Comparison of ENCODE assay signal across 29 cellular contexts in the genomic region with DNA sequence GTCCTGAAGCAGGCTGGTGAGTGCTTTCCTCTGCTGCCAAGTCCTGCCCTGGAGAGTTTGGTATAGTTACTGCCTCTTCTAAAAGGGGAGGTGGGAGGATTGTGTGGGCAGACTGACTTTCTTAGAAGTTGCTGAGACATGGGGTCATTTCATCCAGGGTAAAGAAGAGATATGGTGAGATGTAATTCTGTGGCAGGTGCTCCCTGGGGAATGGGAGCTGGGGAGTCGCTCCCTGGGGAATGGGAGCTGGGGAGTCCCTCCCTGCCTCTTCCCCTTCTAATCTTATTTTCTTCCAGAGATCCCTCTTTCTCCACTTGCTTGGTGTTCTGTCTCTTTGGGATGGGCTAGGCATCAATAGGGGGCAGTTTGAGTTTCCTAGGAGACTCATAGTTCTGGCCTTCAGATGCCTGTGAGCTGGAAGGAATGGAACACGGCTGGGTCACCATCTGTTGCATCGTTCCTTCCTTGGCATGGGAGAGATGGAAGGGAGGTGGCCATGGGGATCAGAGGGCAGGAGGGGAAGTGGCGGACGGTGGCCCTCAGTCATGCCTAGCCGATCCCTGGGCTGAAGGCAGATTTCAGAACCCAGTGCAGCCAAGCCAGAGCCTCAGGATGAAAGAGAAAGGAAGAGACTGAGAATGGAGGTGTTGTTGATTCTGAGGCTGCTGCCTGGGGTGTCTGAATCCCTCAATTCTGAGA. TPM values are rescaled to one million over a fixed set of nuclear protein-coding genes. Genes with fewer than 3 reads are reported as not detected.
DNase-seq lines count a peak whose midpoint lies in the region; ATAC-seq and TF ChIP-seq lines count a peak whose summit lies in the region.
"Had no signal": no experiment of that assay in that cellular context is flagged by ENCODE, and none has a peak within 500 bp of the region (broad histone marks: within the 10 kb centered on the region; RNA-seq: fewer than 3 reads in every experiment).

No MANE protein-coding gene starts in this region.

- 93% methylated on average over 6 of the region's 6 CpGs for WGBS in right lobe of liver (ENCODE audit: insufficient coverage, low coverage, low lambda C conversion rate, missing lambda C conversion rate)

- TF ChIP-seq POLR2A in right lobe of liver (IDR thresholded peaks at IDR 0.05): no peak

- ATAC-seq in right lobe of liver (no peak), GM19463 (IDR thresholded peaks at IDR 0.05; ENCODE audit: unreplicated experiment) (no peak)
- no peak for ATAC-seq in stimulated activated naive B cell treated with anti-CD40 and anti-IgM and Interleukin-4, amounts not matched to agents 10 μg/mL and 1 μg/mL and 100 μg/mL, for 72 hours (replicated peaks)
- ATAC-seq: activated CD8-positive, alpha-beta T cell treated with anti-CD3 and anti-CD28 coated beads for 36 hours; activated T-helper 17 cell treated with anti-CD3 and anti-CD28 coated beads, Interleukin-2, amount 50 U/mL, for 72 hours; gastroesophageal sphincter; left cardiac atrium; natural killer cell treated with Interleukin-12 subunit alpha and Interleukin-12 subunit beta and Interleukin-15 and Interleukin-18, amount 100 ng/mL, for 72 hours; Right ventricle myocardium inferior; SK-N-SH treated with all-trans-retinoic acid at 6 μM for 48 hours had no signal

- no peaks in the 10 kb centered on the region for H3K9me3 ChIP-seq in BLaER1 treated with 17β-estradiol and CSF1 and Interleukin-3, amounts not matched to agents 10 nM and 100 nM (replicated peaks in 1 of 11)
- H3K9me3 ChIP-seq in HUES48 (ENCODE audit: control insufficient read depth, insufficient read depth, low read length): no peaks in the 10 kb centered on the region
- no peaks in the 10 kb centered on the region for H3K9me3 ChIP-seq in right lobe of liver
- H3K9me3 ChIP-seq: adrenal gland, gastroesophageal sphincter, ovary, uterus had no signal

- no peaks in the 10 kb centered on the region for H3K9me3 Mint-ChIP-seq in osteocyte (ENCODE audit: unreplicated experiment)
- H3K9me3 Mint-ChIP-seq in stimulated activated naive B cell treated with anti-CD40 and anti-IgM and Interleukin-4, amounts not matched to agents 10 μg/mL and 1 μg/mL and 100 μg/mL, for 72 hours: no peaks in the 10 kb centered on the region
- H3K9me3 Mint-ChIP-seq: activated CD8-positive, alpha-beta T cell treated with anti-CD3 and anti-CD28 coated beads for 36 hours; activated naive CD4-positive, alpha-beta T cell treated with anti-CD3 and anti-CD28 coated beads, Interleukin-2, amount 10 ng/mL, durations not matched to agents 7 days and 5 days; activated T-helper 17 cell treated with anti-CD3 and anti-CD28 coated beads, Interleukin-2, amount 50 U/mL, for 72 hours; natural killer cell treated with Interleukin-12 subunit alpha and Interleukin-12 subunit beta and Interleukin-15 and Interleukin-18, amount 100 ng/mL, for 72 hours; stimulated activated naive CD8-positive, alpha-beta T cell treated with anti-CD3 and anti-CD28 coated beads, Interleukin-15, Interleukin-2, amounts not matched to agents 100 ng/mL and 50 ng/mL, for 24 hours; T-helper 1 cell treated with Interleukin-12 subunit alpha and Interleukin-12 subunit beta and Interleukin-4 antibody, amounts not matched to agents 30 μg/mL and 1 μg/mL, for 36 hours had no signal

- H3K27me3 ChIP-seq in BLaER1 treated with 17β-estradiol and CSF1 and Interleukin-3, amounts not matched to agents 10 nM and 100 nM: peaks cover 0 to 4% (median 0%) of the 10 kb centered on the region in 11 experiments; a peak in 1 of 22 replicates
- H3K27me3 ChIP-seq in HUES48 (ENCODE audit: control insufficient read depth, insufficient read depth, low read length): no peaks in the 10 kb centered on the region
- no peaks in the 10 kb centered on the region for H3K27me3 ChIP-seq in right lobe of liver
- H3K27me3 ChIP-seq: adrenal gland, gastroesophageal sphincter, ovary, uterus had no signal

- no peaks in the 10 kb centered on the region for H4K20me1 ChIP-seq in BLaER1 treated with 17β-estradiol and CSF1 and Interleukin-3, amounts not matched to agents 10 nM and 100 nM

- H3K36me3 Mint-ChIP-seq in osteocyte (ENCODE audit: unreplicated experiment): no peaks in the 10 kb centered on the region
- H3K36me3 Mint-ChIP-seq in stimulated activated naive B cell treated with anti-CD40 and anti-IgM and Interleukin-4, amounts not matched to agents 10 μg/mL and 1 μg/mL and 100 μg/mL, for 72 hours: no peaks in the 10 kb centered on the region
- H3K36me3 Mint-ChIP-seq: activated naive CD4-positive, alpha-beta T cell treated with anti-CD3 and anti-CD28 coated beads, Interleukin-2, amount 10 ng/mL, durations not matched to agents 7 days and 5 days; natural killer cell treated with Interleukin-12 subunit alpha and Interleukin-12 subunit beta and Interleukin-15 and Interleukin-18, amount 100 ng/mL, for 72 hours had no signal

- H3K4me1 ChIP-seq in BLaER1 treated with 17β-estradiol and CSF1 and Interleukin-3, amounts not matched to agents 10 nM and 100 nM: peaks cover 0 to 67% (median 61%) of the 10 kb centered on the region in 10 experiments; a peak in 16 of 20 replicates
- peaks cover 60% of the 10 kb centered on the region for H3K4me1 ChIP-seq in HUES48 (ENCODE audit: control insufficient read depth, insufficient read depth, low read length)
- no peaks in the 10 kb centered on the region for H3K4me1 ChIP-seq in right lobe of liver
- H3K4me1 ChIP-seq: uterus had no signal

- H3K27ac ChIP-seq in BLaER1 treated with 17β-estradiol and CSF1 and Interleukin-3, amounts not matched to agents 10 nM and 100 nM: no peak overlapping the region
- H3K27ac ChIP-seq in HUES48 (ENCODE audit: low read depth, low read length) (peak overlapping the region; percentile 83), cingulate gyrus (ENCODE audit: low read depth, low read length) (peak overlapping the region; percentile 49), right lobe of liver (no peak overlapping the region)
- H3K27ac ChIP-seq: adrenal gland, gastroesophageal sphincter, ovary, PC-9, uterus had no signal

- H3K9ac ChIP-seq in BLaER1 treated with 17β-estradiol and CSF1 and Interleukin-3, amounts not matched to agents 10 nM and 100 nM: no peak overlapping the region
- no peak overlapping the region for H3K9ac ChIP-seq in HUES48 (ENCODE audit: low read depth, low read length)

- DNase-seq in osteocyte (ENCODE audit: extremely low spot score, unreplicated experiment) (peak; percentile 69), right lobe of liver (no peak)
- no peak for DNase-seq in stimulated activated naive B cell treated with anti-CD40 and anti-IgM and Interleukin-4, amounts not matched to agents 10 μg/mL and 1 μg/mL and 100 μg/mL, for 72 hours
- DNase-seq: activated CD8-positive, alpha-beta T cell treated with anti-CD3 and anti-CD28 coated beads for 36 hours; activated naive CD4-positive, alpha-beta T cell treated with anti-CD3 and anti-CD28 coated beads, Interleukin-2, amount 10 ng/mL, durations not matched to agents 7 days and 5 days; DMS53; hypothalamus; KG1; left cardiac atrium; mammary epithelial cell; NCI-H1092 treated with DMSO at 0.1 percent for 48 hours; NCI-H1930; NCI-H526; ovary; PC-9; stimulated activated CD4-positive, alpha-beta T cell treated with anti-CD3 and anti-CD28 coated beads, Interleukin-1b, Interleukin-23, amount 100 ng/mL, for 48 hours; uterus had no signal

- no peaks in the 10 kb centered on the region for H3K36me3 ChIP-seq in BLaER1 treated with 17β-estradiol and CSF1 and Interleukin-3, amounts not matched to agents 10 nM and 100 nM
- H3K36me3 ChIP-seq in HUES48 (ENCODE audit: control insufficient read depth, insufficient read depth, low read length) (no peaks in the 10 kb centered on the region), right lobe of liver (no peaks in the 10 kb centered on the region)
- H3K36me3 ChIP-seq: adrenal gland, ovary, uterus had no signal

- intact Hi-C loops in right lobe of liver (cut with DNase I): loop anchor here in 1 of 2 donors (10.0 kb wide), 1 partner anchor 105 kb away; no protein-coding TSS in a partner anchor

- peaks cover 6% of the 10 kb centered on the region for H3K27me3 Mint-ChIP-seq in osteocyte (ENCODE audit: unreplicated experiment)
- peaks cover 14 to 15% of the 10 kb centered on the region in 2 donors for H3K27me3 Mint-ChIP-seq in stimulated activated naive B cell treated with anti-CD40 and anti-IgM and Interleukin-4, amounts not matched to agents 10 μg/mL and 1 μg/mL and 100 μg/mL, for 72 hours

- H3K4me1 Mint-ChIP-seq in osteocyte (ENCODE audit: unreplicated experiment): no peaks in the 10 kb centered on the region
- H3K4me1 Mint-ChIP-seq in stimulated activated naive B cell treated with anti-CD40 and anti-IgM and Interleukin-4, amounts not matched to agents 10 μg/mL and 1 μg/mL and 100 μg/mL, for 72 hours: no peaks in the 10 kb centered on the region
- H3K4me1 Mint-ChIP-seq: activated naive CD4-positive, alpha-beta T cell treated with anti-CD3 and anti-CD28 coated beads, Interleukin-2, amount 10 ng/mL, durations not matched to agents 7 days and 5 days; activated T-helper 17 cell treated with anti-CD3 and anti-CD28 coated beads, Interleukin-2, amount 50 U/mL, for 72 hours had no signal

- H3K27ac Mint-ChIP-seq in osteocyte (ENCODE audit: unreplicated experiment): no peak overlapping the region
- no peak overlapping the region for H3K27ac Mint-ChIP-seq in stimulated activated naive B cell treated with anti-CD40 and anti-IgM and Interleukin-4, amounts not matched to agents 10 μg/mL and 1 μg/mL and 100 μg/mL, for 72 hours
- H3K27ac Mint-ChIP-seq: activated CD8-positive, alpha-beta T cell treated with anti-CD3 and anti-CD28 coated beads for 36 hours; activated naive CD4-positive, alpha-beta T cell treated with anti-CD3 and anti-CD28 coated beads, Interleukin-2, amount 10 ng/mL, durations not matched to agents 7 days and 5 days; activated T-helper 17 cell treated with anti-CD3 and anti-CD28 coated beads, Interleukin-2, amount 50 U/mL, for 72 hours; natural killer cell treated with Interleukin-12 subunit alpha and Interleukin-12 subunit beta and Interleukin-15 and Interleukin-18, amount 100 ng/mL, for 72 hours; stimulated activated naive CD8-positive, alpha-beta T cell treated with anti-CD3 and anti-CD28 coated beads, Interleukin-15, Interleukin-2, amounts not matched to agents 100 ng/mL and 50 ng/mL, for 24 hours; T-helper 1 cell treated with Interleukin-12 subunit alpha and Interleukin-12 subunit beta and Interleukin-4 antibody, amounts not matched to agents 30 μg/mL and 1 μg/mL, for 36 hours had no signal

- peak overlapping the region in 8 of 11 experiments; percentile 51 to 85 (median 64); a peak in 15 of 22 replicates for H3K4me2 ChIP-seq in BLaER1 treated with 17β-estradiol and CSF1 and Interleukin-3, amounts not matched to agents 10 nM and 100 nM
- H3K4me2 ChIP-seq: PC-9 had no signal

- TF ChIP-seq CTCF in osteocyte (IDR thresholded peaks at IDR 0.05) (no peak), right lobe of liver (IDR thresholded peaks at IDR 0.05) (no peak)

- no peak overlapping the region for H3K4me3 ChIP-seq in BLaER1 treated with 17β-estradiol and CSF1 and Interleukin-3, amounts not matched to agents 10 nM and 100 nM
- no peak overlapping the region for H3K4me3 ChIP-seq in HUES48 (ENCODE audit: low read depth, low read length)
- no peak overlapping the region for H3K4me3 ChIP-seq in right lobe of liver
- H3K4me3 ChIP-seq: adrenal gland, gastroesophageal sphincter, ovary, PC-9, uterus had no signal

- no peak overlapping the region for H3K4me3 Mint-ChIP-seq in osteocyte (ENCODE audit: unreplicated experiment)
- no peak overlapping the region for H3K4me3 Mint-ChIP-seq in stimulated activated naive B cell treated with anti-CD40 and anti-IgM and Interleukin-4, amounts not matched to agents 10 μg/mL and 1 μg/mL and 100 μg/mL, for 72 hours
- H3K4me3 Mint-ChIP-seq: activated CD8-positive, alpha-beta T cell treated with anti-CD3 and anti-CD28 coated beads for 36 hours; activated naive CD4-positive, alpha-beta T cell treated with anti-CD3 and anti-CD28 coated beads, Interleukin-2, amount 10 ng/mL, durations not matched to agents 7 days and 5 days; activated T-helper 17 cell treated with anti-CD3 and anti-CD28 coated beads, Interleukin-2, amount 50 U/mL, for 72 hours; natural killer cell treated with Interleukin-12 subunit alpha and Interleukin-12 subunit beta and Interleukin-15 and Interleukin-18, amount 100 ng/mL, for 72 hours; stimulated activated naive CD8-positive, alpha-beta T cell treated with anti-CD3 and anti-CD28 coated beads, Interleukin-15, Interleukin-2, amounts not matched to agents 100 ng/mL and 50 ng/mL, for 24 hours; T-helper 1 cell treated with Interleukin-12 subunit alpha and Interleukin-12 subunit beta and Interleukin-4 antibody, amounts not matched to agents 30 μg/mL and 1 μg/mL, for 36 hours had no signal

RNA-seq across cellular contexts. Expression of a gene that starts 59.0 kb away (rescaled TPM):
- 0.13 TPM in 1 of 2 replicates, not detected in the other for total RNA-seq in osteocyte
- total RNA-seq in right lobe of liver: 1 to 10 TPM; 3.2 to 7.8 (median 5.6) TPM
- total RNA-seq: activated CD8-positive, alpha-beta T cell treated with anti-CD3 and anti-CD28 coated beads for 36 hours; PC-9 had no signal

Comparison
In these comparisons a context has a peak if more than half of its experiments do, and no peak if none do; other contexts are left out.
1. H3K27ac ChIP-seq: peak in HUES48 (single experiment) and cingulate gyrus (single experiment); none in BLaER1 treated with 17β-estradiol and CSF1 and Interleukin-3, amounts not matched to agents 10 nM and 100 nM (0 of 11) and right lobe of liver (0 of 3).